12 cellular contexts compared by ENCODE assay signal in the genomic region with DNA sequence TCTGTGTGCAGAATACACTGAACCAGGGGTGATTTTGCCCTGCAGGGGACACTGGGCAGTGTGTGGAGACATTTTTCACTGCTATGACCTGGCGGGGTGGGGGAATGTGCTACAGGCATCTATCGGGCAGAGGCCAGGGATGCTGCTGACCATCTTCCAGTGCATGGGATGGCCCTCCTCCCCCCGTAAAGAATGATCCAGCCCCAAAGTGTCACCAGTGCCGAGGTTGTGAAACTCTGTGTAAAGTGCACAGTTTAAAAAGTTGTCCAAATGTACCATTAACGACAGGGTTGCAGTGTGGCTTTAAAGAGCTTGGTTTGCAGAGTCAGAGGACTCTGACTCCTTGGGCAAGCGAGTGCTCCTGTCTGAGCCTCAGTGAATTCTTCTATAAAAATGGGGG.
A peak's percentile ranks its signal among the peaks of the same experiment; 100 is the strongest.
DNase-seq lines count a peak whose midpoint lies in the region; ATAC-seq, FAIRE-seq and TF ChIP-seq lines count a peak whose summit lies in the region.
"Had no signal": no experiment of that assay in that cellular context is flagged by ENCODE, and none has a peak within 500 bp of the region (broad histone marks: within the 10 kb centered on the region; RNA-seq: fewer than 3 reads in every experiment).

No MANE protein-coding gene starts in this region.

- H3K27me3 ChIP-seq in right lobe of liver = no peaks in the 10 kb centered on the region
- H3K27me3 ChIP-seq in uterus = no peaks in the 10 kb centered on the region
- H3K27me3 ChIP-seq: BLaER1 had no signal

- H3K4me1 ChIP-seq in kidney (ENCODE audit: control insufficient read depth in 1 of 2, insufficient read depth in 1 of 2, low read depth in 1 of 2, low read length in 2 of 2) (peaks cover 0 to 9% of the 10 kb centered on the region in 2 donors), right lobe of liver (peaks cover 0 to 40% (median 20%) of the 10 kb centered on the region in 4 donors), uterus (peaks cover 0 to 4% of the 10 kb centered on the region in 2 donors)

- ATAC-seq in right lobe of liver = peak; percentile 40 to 79 (median 72)
- ATAC-seq: CD8-positive, alpha-beta T cell had no signal

- H3K27ac ChIP-seq in RWPE1 (peak overlapping the region; percentile 33), kidney (ENCODE audit: low read depth in 2 of 2, low read length in 2 of 2) (no peak overlapping the region), right lobe of liver (peak overlapping the region in 2 of 3 donors; percentile 60 to 76), uterus (peak overlapping the region; percentile 55 to 59)
- H3K27ac ChIP-seq: 22Rv1, BLaER1 had no signal

- intact Hi-C loops in kidney (cut with DNase I) = no loop called here
- intact Hi-C loops in right lobe of liver (cut with DNase I) = no loop called here
- intact Hi-C loops in uterus (cut with DNase I; ENCODE audit: low total_unique reads) = no loop called here

- H3K9me3 ChIP-seq in kidney (ENCODE audit: control insufficient read depth in 1 of 2, low read length in 2 of 2) (no peaks in the 10 kb centered on the region), right lobe of liver (no peaks in the 10 kb centered on the region), uterus (no peaks in the 10 kb centered on the region)
- H3K9me3 ChIP-seq: BLaER1 had no signal

- CTCF ChIA-PET in RWPE1 (lab: Yijun Ruan, JAX) = no interaction called here

- FAIRE-seq in kidney (lab: Jason Lieb, UNC) = no peak
- FAIRE-seq: GM12878 had no signal

- WGBS in right lobe of liver (ENCODE audit: insufficient coverage, low coverage, low lambda C conversion rate, missing lambda C conversion rate) = 54% methylated on average over 2 of the region's 6 CpGs

- TF ChIP-seq POLR2A in right lobe of liver (IDR thresholded peaks at IDR 0.05) (no peak), uterus (IDR thresholded peaks at IDR 0.05) (no peak)

- H3K4me3 ChIP-seq in kidney (ENCODE audit: low read length in 2 of 2) (no peak overlapping the region), right lobe of liver (peak overlapping the region in 1 of 3 donors; percentile 29), uterus (no peak overlapping the region)
- H3K4me3 ChIP-seq: BLaER1, GM12878 had no signal

- no peak overlapping the region for H3K9ac ChIP-seq in kidney (ENCODE audit: low read length in 2 of 2)
- H3K9ac ChIP-seq: BLaER1 had no signal

- TF ChIP-seq CTCF in RWPE1 (conservative IDR thresholded peaks at IDR 0.05; ENCODE audit: low read depth) = no peak
- TF ChIP-seq CTCF in kidney (IDR thresholded peaks at IDR 0.05; ENCODE audit: borderline replicate concordance, extremely low read depth, insufficient read depth) = no peak
- no peak for TF ChIP-seq CTCF in right lobe of liver (IDR thresholded peaks at IDR 0.05)
- no peak for TF ChIP-seq CTCF in uterus (IDR thresholded peaks at IDR 0.05)

- DNase-seq in RWPE1 (ENCODE audit: low spot score) (no peak), kidney (peak; percentile 69), right lobe of liver (peak in 2 of 3 donors; percentile 77 to 92), uterus (no peak), DMS114 treated with DMSO at 0.1 percent for 48 hours (lab: John Stamatoyannopoulos, UW; ENCODE audit: unreplicated experiment) (no peak), RKO (ENCODE audit: low spot score) (no peak)
- no peak for DNase-seq in effector CD4-positive, alpha-beta T cell
- DNase-seq: CD8-positive, alpha-beta T cell; DND-41 had no signal

- H3K36me3 ChIP-seq in kidney (ENCODE audit: control insufficient read depth in 1 of 2, insufficient read depth in 2 of 2, low read length in 2 of 2) (no peaks in the 10 kb centered on the region), right lobe of liver (no peaks in the 10 kb centered on the region), uterus (no peaks in the 10 kb centered on the region)
- H3K36me3 ChIP-seq: BLaER1 had no signal

- POLR2A ChIA-PET in RWPE1 (lab: Yijun Ruan, JAX; ENCODE audit: low non-redundant PET) = no interaction called here

Comparison
In these comparisons a context has a peak if more than half of its experiments do, and no peak if none do; other contexts are left out.
1. DNase-seq: peak in kidney (single experiment) and right lobe of liver (2 of 3); none in RWPE1 (single experiment), uterus (0 of 2), DMS114 treated with DMSO at 0.1 percent for 48 hours (single experiment), RKO (single experiment) and effector CD4-positive, alpha-beta T cell (single experiment).
2. H3K27ac ChIP-seq: peak in RWPE1 (single experiment), right lobe of liver (2 of 3) and uterus (2 of 2); none in kidney (0 of 2).